24 cellular contexts compared by ENCODE assay signal in the genomic region with DNA sequence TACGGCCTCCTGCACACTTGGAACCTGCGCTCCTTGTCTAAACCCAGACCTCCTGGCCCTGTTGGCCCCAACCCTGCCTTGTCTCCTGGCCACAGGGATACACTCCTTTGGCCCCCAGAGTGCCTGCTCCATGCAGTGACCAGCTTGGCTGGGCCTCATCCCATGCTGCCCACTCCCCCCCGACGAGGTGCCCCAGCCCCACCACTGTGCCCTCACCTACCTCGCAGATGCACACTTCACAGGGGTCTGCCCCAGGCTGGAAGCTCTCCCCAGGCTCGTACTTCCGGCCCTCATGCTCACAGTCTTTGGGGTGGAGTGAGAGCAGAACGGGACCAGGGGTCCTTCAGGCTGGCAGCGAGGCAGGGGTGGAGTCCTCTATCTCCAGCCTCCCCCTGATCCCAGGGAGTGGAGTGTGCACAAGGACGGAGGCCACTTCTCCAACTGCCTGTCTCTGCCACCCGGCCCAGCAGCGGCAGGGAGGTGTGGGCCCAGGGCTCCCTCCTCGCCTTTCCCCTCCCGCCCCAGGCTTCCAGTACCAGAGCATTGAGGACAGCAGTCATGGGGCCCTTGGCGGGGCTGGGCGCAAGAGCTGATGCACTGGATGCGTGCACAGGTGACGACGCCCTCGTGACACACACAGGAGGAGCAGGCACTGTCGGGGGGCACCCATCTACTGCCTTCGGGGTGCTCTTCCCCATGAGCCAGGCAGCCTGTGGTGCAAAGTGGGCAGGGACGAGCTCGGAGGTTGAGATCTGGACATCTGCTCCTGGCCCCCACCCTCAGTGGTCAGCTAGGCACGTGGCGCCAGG. TPM values are rescaled to one million over a fixed set of nuclear protein-coding genes. Genes with fewer than 3 reads are reported as not detected.
DNase-seq lines count a peak whose midpoint lies in the region; ATAC-seq and TF ChIP-seq lines count a peak whose summit lies in the region.
"Had no signal": no experiment of that assay in that cellular context is flagged by ENCODE, and none has a peak within 500 bp of the region (broad histone marks: within the 10 kb centered on the region; RNA-seq: fewer than 3 reads in every experiment).

No MANE protein-coding gene starts in this region.

- no peaks in the 10 kb centered on the region for H3K36me3 Mint-ChIP-seq in stimulated activated effector memory CD8-positive, alpha-beta T cell treated with anti-CD3 and anti-CD28 coated beads, Interleukin-12 subunit alpha, Interleukin-12 subunit beta, amount 100 ng/mL, for 72 hours
- H3K36me3 Mint-ChIP-seq: activated naive CD4-positive, alpha-beta T cell treated with anti-CD3 and anti-CD28 coated beads, Interleukin-2, amount 10 ng/mL, durations not matched to agents 7 days and 5 days; naive B cell had no signal

- H3K36me3 ChIP-seq in right atrium auricular region (no peaks in the 10 kb centered on the region), OCI-LY1 (ENCODE audit: insufficient read depth, low read length) (no peaks in the 10 kb centered on the region)
- H3K36me3 ChIP-seq: SJCRH30 had no signal

- intact Hi-C loops in Right ventricle myocardium superior (cut with DNase I) = loop anchor here (5.0 to 10.0 kb wide), 2 partner anchors 277 to 410 kb away; partner anchors contain the start of gene METTL2B

- H3K4me3 ChIP-seq in right atrium auricular region (no peak overlapping the region), OCI-LY1 (ENCODE audit: low read depth, low read length, poor library complexity, severe bottlenecking) (no peak overlapping the region)
- H3K4me3 ChIP-seq: testis had no signal

- peak; percentile 37 for DNase-seq in Right ventricle myocardium superior
- DNase-seq in right atrium auricular region (ENCODE audit: low spot score) = no peak
- DNase-seq in islet precursor cell = peak; percentile 57
- no peak for DNase-seq in stimulated activated effector memory CD8-positive, alpha-beta T cell treated with anti-CD3 and anti-CD28 coated beads, Interleukin-12 subunit alpha, Interleukin-12 subunit beta, amount 100 ng/mL, for 72 hours (ENCODE audit: low spot score in 2 of 2)
- DNase-seq in mucosa of gallbladder (ENCODE audit: low spot score) = no peak
- no peak for DNase-seq in T-helper 2 cell
- DNase-seq in NCI-H2081 treated with DMSO at 0.1 percent for 48 hours (lab: John Stamatoyannopoulos, UW) = no peak
- DNase-seq: activated CD4-positive, alpha-beta T cell treated with anti-CD3 and anti-CD28 coated beads for 4 hours; activated naive CD4-positive, alpha-beta T cell treated with anti-CD3 and anti-CD28 coated beads, Interleukin-2, amount 10 ng/mL, durations not matched to agents 7 days and 5 days; anterior cingulate cortex; C1 segment of cervical spinal cord; Calu3; kidney glomerular epithelial cell; naive B cell; NCI-H1436 treated with DMSO at 0.1 percent for 48 hours; NCI-H510A treated with DMSO at 0.1 percent for 48 hours; stimulated activated CD4-positive, alpha-beta T cell treated with anti-CD3 and anti-CD28 coated beads, Interleukin-12 subunit alpha, Interleukin-12 subunit beta, amount 100 ng/mL, for 4 hours; stimulated activated CD4-positive, alpha-beta T cell treated with anti-CD3 and anti-CD28 coated beads, Interleukin-4, amount 100 ng/mL, for 24 hours; stimulated activated naive CD4-positive, alpha-beta T cell treated with Interleukin-2 at 50 U/mL for 16 hours; testis had no signal

- no peak overlapping the region for H3K27ac Mint-ChIP-seq in stimulated activated effector memory CD8-positive, alpha-beta T cell treated with anti-CD3 and anti-CD28 coated beads, Interleukin-12 subunit alpha, Interleukin-12 subunit beta, amount 100 ng/mL, for 72 hours
- H3K27ac Mint-ChIP-seq: activated naive CD4-positive, alpha-beta T cell treated with anti-CD3 and anti-CD28 coated beads, Interleukin-2, amount 10 ng/mL, durations not matched to agents 7 days and 5 days; activated T-helper 1 cell treated with anti-CD3 and anti-CD28 coated beads, Interleukin-12 subunit alpha, Interleukin-12 subunit beta, Interleukin-2, Interleukin-4 antibody, amounts not matched to agents 30 ng/mL and 10 ng/mL and 1 ng/mL, durations not matched to agents 14 hours and 24 hours and 36 hours; naive B cell had no signal

- H3K79me2 ChIP-seq in OCI-LY1 (ENCODE audit: insufficient read depth, low read length) = no peaks in the 10 kb centered on the region

- no peak for ATAC-seq in Right ventricle myocardium superior (ENCODE audit: poor library complexity)
- no peak for ATAC-seq in stimulated activated effector memory CD8-positive, alpha-beta T cell treated with anti-CD3 and anti-CD28 coated beads, Interleukin-12 subunit alpha, Interleukin-12 subunit beta, amount 100 ng/mL, for 72 hours

- H3K9me3 ChIP-seq in right atrium auricular region = no peaks in the 10 kb centered on the region
- H3K9me3 ChIP-seq in OCI-LY1 (ENCODE audit: low read length) = no peaks in the 10 kb centered on the region
- H3K9me3 ChIP-seq: SJCRH30, testis had no signal

- no peak overlapping the region for H3K9ac ChIP-seq in OCI-LY1 (ENCODE audit: low read length)

- H3K4me1 ChIP-seq in right atrium auricular region = peaks cover 0 to 9% of the 10 kb centered on the region in 2 donors
- H3K4me1 ChIP-seq in OCI-LY1 (ENCODE audit: insufficient read depth, low read length, severe bottlenecking) = peaks cover 9% of the 10 kb centered on the region
- H3K4me1 ChIP-seq: SJCRH30, testis had no signal

- no peaks in the 10 kb centered on the region for H3K9me3 Mint-ChIP-seq in stimulated activated effector memory CD8-positive, alpha-beta T cell treated with anti-CD3 and anti-CD28 coated beads, Interleukin-12 subunit alpha, Interleukin-12 subunit beta, amount 100 ng/mL, for 72 hours
- H3K9me3 Mint-ChIP-seq: activated naive CD4-positive, alpha-beta T cell treated with anti-CD3 and anti-CD28 coated beads, Interleukin-2, amount 10 ng/mL, durations not matched to agents 7 days and 5 days; activated T-helper 1 cell treated with anti-CD3 and anti-CD28 coated beads, Interleukin-12 subunit alpha, Interleukin-12 subunit beta, Interleukin-2, Interleukin-4 antibody, amounts not matched to agents 30 ng/mL and 10 ng/mL and 1 ng/mL, durations not matched to agents 14 hours and 24 hours and 36 hours; naive B cell had no signal

- H4K20me1 ChIP-seq in OCI-LY1 (ENCODE audit: insufficient read depth, low read length) = no peaks in the 10 kb centered on the region

- peaks cover 13% of the 10 kb centered on the region for H3K4me1 Mint-ChIP-seq in stimulated activated effector memory CD8-positive, alpha-beta T cell treated with anti-CD3 and anti-CD28 coated beads, Interleukin-12 subunit alpha, Interleukin-12 subunit beta, amount 100 ng/mL, for 72 hours
- H3K4me1 Mint-ChIP-seq: activated naive CD4-positive, alpha-beta T cell treated with anti-CD3 and anti-CD28 coated beads, Interleukin-2, amount 10 ng/mL, durations not matched to agents 7 days and 5 days had no signal

- TF ChIP-seq CTCF in right atrium auricular region (IDR thresholded peaks at IDR 0.05) (no peak), OCI-LY1 (IDR thresholded peaks at IDR 0.05; ENCODE audit: low read length) (no peak)

- no peaks in the 10 kb centered on the region for H3K27me3 ChIP-seq in right atrium auricular region
- no peaks in the 10 kb centered on the region; the same call in 1 of the 2 replicates for H3K27me3 ChIP-seq in OCI-LY1 (ENCODE audit: insufficient read depth, low read length)
- H3K27me3 ChIP-seq: testis had no signal

- peak overlapping the region; percentile 95; the same call in 1 of the 2 replicates for H2AFZ ChIP-seq in OCI-LY1 (ENCODE audit: low read length)

- no peaks in the 10 kb centered on the region for H3F3A ChIP-seq in OCI-LY1 (ENCODE audit: insufficient read depth, low read length)

- H3K27ac ChIP-seq in right atrium auricular region (no peak overlapping the region), OCI-LY1 (ENCODE audit: low read depth, low read length, poor library complexity, severe bottlenecking) (no peak overlapping the region)
- H3K27ac ChIP-seq: SJCRH30, testis had no signal

- H3K4me2 ChIP-seq in OCI-LY1 (ENCODE audit: low read length) = no peak overlapping the region

- peak overlapping the region; percentile 63 for H3K4me3 Mint-ChIP-seq in stimulated activated effector memory CD8-positive, alpha-beta T cell treated with anti-CD3 and anti-CD28 coated beads, Interleukin-12 subunit alpha, Interleukin-12 subunit beta, amount 100 ng/mL, for 72 hours
- H3K4me3 Mint-ChIP-seq: activated naive CD4-positive, alpha-beta T cell treated with anti-CD3 and anti-CD28 coated beads, Interleukin-2, amount 10 ng/mL, durations not matched to agents 7 days and 5 days; activated T-helper 1 cell treated with anti-CD3 and anti-CD28 coated beads, Interleukin-12 subunit alpha, Interleukin-12 subunit beta, Interleukin-2, Interleukin-4 antibody, amounts not matched to agents 30 ng/mL and 10 ng/mL and 1 ng/mL, durations not matched to agents 14 hours and 24 hours and 36 hours had no signal

- no peaks in the 10 kb centered on the region for H3K9me2 ChIP-seq in OCI-LY1 (ENCODE audit: low read depth, low read length)

RNA-seq across cellular contexts. Expression of gene ATP6V1F, which starts 22.1 kb away (rescaled TPM):
- total RNA-seq in Right ventricle myocardium superior (119 TPM), right atrium auricular region (100 to 1,000 TPM; 121 TPM), mucosa of gallbladder (118 TPM)

RNA-seq across cellular contexts. Expression of gene KCP, which starts 25.7 kb away (rescaled TPM):
- total RNA-seq in Right ventricle myocardium superior (0.11 TPM), right atrium auricular region (not detected), mucosa of gallbladder (5.2 TPM)
- total RNA-seq: activated T-helper 1 cell treated with anti-CD3 and anti-CD28 coated beads, Interleukin-12 subunit alpha, Interleukin-12 subunit beta, Interleukin-2, Interleukin-4 antibody, amounts not matched to agents 30 ng/mL and 10 ng/mL and 1 ng/mL, durations not matched to agents 14 hours and 24 hours and 36 hours had no signal

RNA-seq across cellular contexts. Expression of gene IRF5, which starts 53.0 kb away (rescaled TPM):
- total RNA-seq in Right ventricle myocardium superior (1.9 TPM), right atrium auricular region (1 to 10 TPM; 2.7 to 4.4 TPM), mucosa of gallbladder (18.8 TPM)
- total RNA-seq: glomerular endothelial cell had no signal

RNA-seq across cellular contexts. Expression of gene FLNC, which starts 54.6 kb away (rescaled TPM):
- total RNA-seq in Right ventricle myocardium superior (601 TPM), right atrium auricular region (100 to 1,000 TPM; 215 to 646 TPM), mucosa of gallbladder (236 TPM)

Comparison
In these comparisons a context has a peak if more than half of its experiments do, and no peak if none do; other contexts are left out.
1. DNase-seq: peak in Right ventricle myocardium superior (single experiment) and islet precursor cell (single experiment); none in right atrium auricular region (single experiment), stimulated activated effector memory CD8-positive, alpha-beta T cell treated with anti-CD3 and anti-CD28 coated beads, Interleukin-12 subunit alpha, Interleukin-12 subunit beta, amount 100 ng/mL, for 72 hours (0 of 2), mucosa of gallbladder (single experiment), T-helper 2 cell (0 of 5) and NCI-H2081 treated with DMSO at 0.1 percent for 48 hours (single experiment).